5 cellular contexts compared by ENCODE assay signal in genomic region chr6:32805404-32805803, GRCh38. TPM values are rescaled to one million over a fixed set of nuclear protein-coding genes. Genes with fewer than 3 reads are reported as not detected.
"Had no signal": no experiment of that assay in that cellular context is flagged by ENCODE, and none has a peak within 500 bp of the region (broad histone marks: within the 10 kb centered on the region; RNA-seq: fewer than 3 reads in every experiment).

No MANE protein-coding gene starts in this region.

RNA-seq across cellular contexts. Expression of gene HLA-DOB, which starts 11.4 kb away (rescaled TPM):
- total RNA-seq: HepG2, HT-29 had no signal

RNA-seq across cellular contexts. Expression of gene HLA-DQB2, which starts 42.1 kb away (rescaled TPM):
- total RNA-seq: HepG2, HT-29, HT1080, IMR-90, K562 had no signal
